In genomic region chr11:65275906-65276305, GRCh38 we compare ENCODE assay signal across 15 cellular contexts. TPM values are rescaled to one million over a fixed set of nuclear protein-coding genes. Genes with fewer than 3 reads are reported as not detected.
A peak's percentile ranks its signal among the peaks of the same experiment; 100 is the strongest.
DNase-seq lines count a peak whose midpoint lies in the region; ATAC-seq and TF ChIP-seq lines count a peak whose summit lies in the region.
"Had no signal": no experiment of that assay in that cellular context is flagged by ENCODE, and none has a peak within 500 bp of the region (broad histone marks: within the 10 kb centered on the region; RNA-seq: fewer than 3 reads in every experiment).

No MANE protein-coding gene starts in this region.

- DNase-seq in PC-3 (no peak), brain microvascular endothelial cell (no peak), lung (ENCODE audit: low spot score) (no peak), stomach (no peak), NCI-H1105 (lab: John Stamatoyannopoulos, UW) (no peak)
- DNase-seq: activated CD4-positive, alpha-beta T cell treated with anti-CD3 and anti-CD28 coated beads, Interleukin-2, amount 50 U/mL, for 4 hours; activated T-cell treated with anti-CD3 and anti-CD28 coated beads, Interleukin-2, amount 50 U/mL, for 1 hour; C1 segment of cervical spinal cord; H7; MG63; NCI-H2029 treated with DMSO at 0.1 percent for 48 hours; NCI-H524 treated with DMSO at 0.1 percent for 48 hours; stimulated activated CD4-positive, alpha-beta T cell treated with anti-CD3 and anti-CD28 coated beads, Interleukin-4, amount 100 ng/mL, for 24 hours had no signal

- no peaks in the 10 kb centered on the region for H4K20me1 ChIP-seq in PC-3 (ENCODE audit: low read length)

- POLR2A ChIA-PET in PC-3 (lab: Charles Lee; ENCODE audit: unreplicated experiment) = interaction anchor here (0.6 to 1.4 kb wide), 10 partner anchors 13 to 387 kb away, joined by 4 to 56 read pairs (median 14); partner anchors contain the start of genes NEAT1 and POLA2

- intact Hi-C loops in PC-3 (cut with micrococcal nuclease) = loop anchor here (1.0 kb wide), 2 partner anchors 41 to 54 kb away; no protein-coding TSS in a partner anchor
- intact Hi-C loops in stomach (cut with DNase I; ENCODE audit: low total_unique reads) = no loop called here

- H3K4me3 ChIP-seq in PC-3 (ENCODE audit: low read length) = no peak overlapping the region
- H3K4me3 ChIP-seq in brain microvascular endothelial cell (ENCODE audit: low read depth, low read length) = no peak overlapping the region
- H3K4me3 ChIP-seq in lung = no peak overlapping the region
- H3K4me3 ChIP-seq in stomach = no peak overlapping the region
- H3K4me3 ChIP-seq: MG63 had no signal

- peak overlapping the region; percentile 16; the same call in 1 of the 2 replicates for H3K9ac ChIP-seq in PC-3 (ENCODE audit: low read length)

- H3K27me3 ChIP-seq in PC-3 (ENCODE audit: low read length) = no peaks in the 10 kb centered on the region
- no peaks in the 10 kb centered on the region for H3K27me3 ChIP-seq in brain microvascular endothelial cell (replicated peaks)
- no peaks in the 10 kb centered on the region for H3K27me3 ChIP-seq in lung (ENCODE audit: control insufficient read depth, insufficient read depth)
- no peaks in the 10 kb centered on the region for H3K27me3 ChIP-seq in stomach
- H3K27me3 ChIP-seq: MG63 had no signal

- H3K27ac ChIP-seq in PC-3 (ENCODE audit: low read length) = peak overlapping the region; percentile 64
- peak overlapping the region; percentile 73 for H3K27ac ChIP-seq in brain microvascular endothelial cell
- peak overlapping the region; percentile 22 to 35 for H3K27ac ChIP-seq in lung (ENCODE audit: low read depth in 1 of 2, low read length in 1 of 2)
- peak overlapping the region; percentile 65 to 80 (median 78) for H3K27ac ChIP-seq in stomach

- H3K36me3 ChIP-seq in PC-3 (ENCODE audit: low read depth, low read length) (peaks cover 45% of the 10 kb centered on the region), brain microvascular endothelial cell (replicated peaks) (no peaks in the 10 kb centered on the region), lung (ENCODE audit: control insufficient read depth in 2 of 2, insufficient read depth in 2 of 2, low read length in 2 of 2) (peaks cover 0 to 2% of the 10 kb centered on the region in 2 donors), stomach (peaks cover 1 to 20% (median 18%) of the 10 kb centered on the region in 4 donors)

- peaks cover 56% of the 10 kb centered on the region for H3K4me1 ChIP-seq in PC-3 (ENCODE audit: insufficient read depth, low read length)
- H3K4me1 ChIP-seq in lung (ENCODE audit: control insufficient read depth in 2 of 2, insufficient read depth in 2 of 2, low read length in 2 of 2) = peaks cover 3 to 7% of the 10 kb centered on the region in 2 donors
- peaks cover 19 to 58% (median 48%) of the 10 kb centered on the region in 4 donors for H3K4me1 ChIP-seq in stomach

- in situ Hi-C loops in brain microvascular endothelial cell (cut with HindIII; ENCODE audit: low pct_ligation_motif_present, low sequenced_read_pairs) = no loop called here

- no peak for TF ChIP-seq EP300 in stomach (IDR thresholded peaks at IDR 0.05)

- peak overlapping the region; percentile 37; the same call in 1 of the 2 replicates for H3K4me2 ChIP-seq in PC-3 (ENCODE audit: low read length)

- H3F3A ChIP-seq in PC-3 (ENCODE audit: low read length, unreplicated experiment) = peaks cover 35% of the 10 kb centered on the region

- WGBS in lung, 2 donors = 74 to 81% methylated on average over 4 of the region's 4 CpGs
- WGBS in stomach, 5 donors = 35 to 60% (median 46%) methylated on average over 4 of the region's 4 CpGs

- ATAC-seq in PC-3 (no peak), lung (ENCODE audit: insufficient read depth, low FRiP score) (no peak), HG03469 (IDR thresholded peaks at IDR 0.05; ENCODE audit: unreplicated experiment) (no peak), GM19035 (IDR thresholded peaks at IDR 0.05; ENCODE audit: unreplicated experiment) (no peak)

- no peaks in the 10 kb centered on the region for H3K9me3 ChIP-seq in PC-3 (ENCODE audit: low read length)
- no peaks in the 10 kb centered on the region for H3K9me3 ChIP-seq in lung (ENCODE audit: control insufficient read depth in 2 of 2, insufficient read depth in 1 of 2, low read length in 1 of 2)
- no peaks in the 10 kb centered on the region for H3K9me3 ChIP-seq in stomach
- H3K9me3 ChIP-seq: MG63 had no signal

- no TSS peak for BruUV-seq in PC-3 (replicated peaks; lab: Mats Ljungman, UMichigan)

- CTCF ChIA-PET in PC-3 (lab: Charles Lee) = interaction anchor here (0.6 to 3.8 kb wide), 25 partner anchors 10 to 971 kb away, joined by 3 to 266 read pairs (median 16); partner anchors contain the start of genes CDC42EP2, DPF2, TIGD3 and TM7SF2

- TF ChIP-seq CTCF in PC-3 (conservative IDR thresholded peaks at IDR 0.05; ENCODE audit: low read depth, low read length) (no peak), brain microvascular endothelial cell (IDR thresholded peaks at IDR 0.05; ENCODE audit: low read depth, low read length, missing control alignments) (no peak), lung (IDR thresholded peaks at IDR 0.05; ENCODE audit: control extremely low read depth, extremely low read depth) (no peak), stomach (IDR thresholded peaks at IDR 0.05) (no peak)

- no peaks in the 10 kb centered on the region for H3K9me2 ChIP-seq in PC-3 (replicated peaks; ENCODE audit: low read length)

- no peaks in the 10 kb centered on the region for H3K79me2 ChIP-seq in PC-3 (ENCODE audit: low read length)

- H2AFZ ChIP-seq in PC-3 (ENCODE audit: low read length) = no peak overlapping the region

- no peak for TF ChIP-seq POLR2A in stomach (IDR thresholded peaks at IDR 0.05)

RNA-seq across cellular contexts. Expression of gene POLA2, which starts 14.1 kb away (rescaled TPM):
- total RNA-seq in PC-3 (2014; rRNA removed) (29.0 and 39.7 TPM in 2 replicates), lung (10 to 100 TPM in 1 of 2 donors, 1 to 10 TPM in 1; 9.7 to 14.2 TPM), stomach (10 to 100 TPM in 2 of 5 donors, 1 to 10 TPM in 3; 1.7 to 17.0 (median 5.5) TPM)
- polyA plus RNA-seq in lung (1 to 10 TPM; 4.5 to 9.2 TPM), stomach (10 to 100 TPM in 2 of 3 donors, 1 to 10 TPM in 1; 8.6 to 11.2 (median 10.3) TPM)

RNA-seq across cellular contexts. Expression of gene CDC42EP2, which starts 38.8 kb away (rescaled TPM):
- 16.6 and 25.7 TPM in 2 replicates for total RNA-seq in PC-3 (2014; rRNA removed)
- total RNA-seq in lung = 10 to 100 TPM in 1 of 2 donors, 1 to 10 TPM in 1; 9.2 to 28.9 TPM
- 10 to 100 TPM; 23.4 to 35.0 TPM for polyA plus RNA-seq in lung
- total RNA-seq in stomach = 10 to 100 TPM in 2 of 5 donors, 1 to 10 TPM in 1, under 1 TPM in 1, not detected in 1; 0.89 to 18.3 (median 8.3) TPM
- polyA plus RNA-seq in stomach = 10 to 100 TPM; 13.8 to 22.0 (median 18.4) TPM

RNA-seq across cellular contexts. Expression of gene DPF2, which starts 57.7 kb away (rescaled TPM):
- total RNA-seq in PC-3 (2014; rRNA removed) (45.8 and 63.1 TPM in 2 replicates), lung (10 to 100 TPM; 44.6 to 53.2 TPM), stomach (10 to 100 TPM; 14.7 to 92.8 (median 35.1) TPM)
- polyA plus RNA-seq in lung (10 to 100 TPM; 21.5 to 25.0 TPM), stomach (10 to 100 TPM; 14.9 to 22.6 (median 19.6) TPM)
